ENCODE assay signal across 14 cellular contexts in the genomic region with DNA sequence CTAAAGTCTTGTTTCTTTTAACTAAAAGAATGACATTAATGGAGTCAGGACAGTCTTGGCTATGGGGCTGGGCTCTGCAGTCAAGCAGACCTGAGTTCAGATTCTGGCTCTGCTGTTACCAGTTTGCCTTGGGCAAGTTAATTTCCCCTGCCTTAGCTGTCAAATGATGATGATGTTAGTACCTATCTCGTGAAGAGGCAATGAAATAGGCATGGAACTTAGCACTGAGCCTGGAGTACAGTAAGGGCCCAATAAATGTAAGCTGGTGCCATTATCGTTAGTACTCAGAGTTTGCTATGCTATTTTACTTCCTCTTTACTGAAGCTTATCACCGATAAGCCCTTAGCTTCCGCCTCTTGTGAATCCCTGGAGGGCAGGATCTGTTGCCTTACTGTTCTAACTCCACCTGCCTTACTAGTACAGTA. TPM values are rescaled to one million over a fixed set of nuclear protein-coding genes. Genes with fewer than 3 reads are reported as not detected.
DNase-seq lines count a peak whose midpoint lies in the region; ATAC-seq and TF ChIP-seq lines count a peak whose summit lies in the region.
"Had no signal": no experiment of that assay in that cellular context is flagged by ENCODE, and none has a peak within 500 bp of the region (broad histone marks: within the 10 kb centered on the region; RNA-seq: fewer than 3 reads in every experiment).

No MANE protein-coding gene starts in this region.

- intact Hi-C loops in body of pancreas (cut with DNase I): no loop called here
- intact Hi-C loops in transverse colon (cut with DNase I; ENCODE audit: low total_unique reads): no loop called here

- WGBS in body of pancreas, 2 donors: 11 to 21% methylated on average over 4 of the region's 4 CpGs
- WGBS in transverse colon (ENCODE audit: low coverage in 1 of 2), 2 donors: 35 to 46% methylated on average over 2 to 4 of the region's 4 CpGs

- in situ Hi-C loops in transverse colon (cut with MboI; ENCODE audit: low pct_ligation_motif_present in 1 of 4, low pct_unique_long_range_greater_than_20kb in 1 of 4, low sequenced_read_pairs in 3 of 4): no loop called here

- H3K4me3 Mint-ChIP-seq in immature natural killer cell: no peak overlapping the region
- H3K4me3 Mint-ChIP-seq: neural crest cell had no signal

- TF ChIP-seq CTCF in body of pancreas (IDR thresholded peaks at IDR 0.05) (no peak), transverse colon (IDR thresholded peaks at IDR 0.05) (no peak)

- H3K27me3 ChIP-seq in body of pancreas (no peaks in the 10 kb centered on the region), transverse colon (no peaks in the 10 kb centered on the region)

- H3K4me1 ChIP-seq in body of pancreas (peaks cover 46% of the 10 kb centered on the region), transverse colon (peaks cover 6 to 40% (median 23%) of the 10 kb centered on the region in 4 donors)

- peaks cover 0 to 4% (median 0%) of the 10 kb centered on the region in 3 donors for H3K36me3 Mint-ChIP-seq in immature natural killer cell

- no peaks in the 10 kb centered on the region for H3K9me3 Mint-ChIP-seq in immature natural killer cell
- H3K9me3 Mint-ChIP-seq: neural crest cell had no signal

- no peak for TF ChIP-seq POLR2A in body of pancreas (IDR thresholded peaks at IDR 0.05)
- TF ChIP-seq POLR2A in transverse colon (IDR thresholded peaks at IDR 0.05): no peak

- peaks cover 64 to 84% of the 10 kb centered on the region in 2 donors for H3K4me1 Mint-ChIP-seq in immature natural killer cell

- no peak for TF ChIP-seq EP300 in transverse colon (IDR thresholded peaks at IDR 0.05; ENCODE audit: low read depth)

- peak overlapping the region in 1 of 6 donors; percentile 59 for H3K27ac Mint-ChIP-seq in immature natural killer cell

- H3K4me3 ChIP-seq in body of pancreas (no peak overlapping the region), transverse colon (no peak overlapping the region)

- DNase-seq in NCI-H2081 (lab: John Stamatoyannopoulos, UW) (peak; percentile 8 to 56), NCI-H2081 treated with DMSO at 0.1 percent for 48 hours (lab: John Stamatoyannopoulos, UW) (no peak), NCI-H187 treated with DMSO at 0.1 percent for 48 hours (lab: John Stamatoyannopoulos, UW) (peak; percentile 34), body of pancreas (peak in 1 of 4 donors; percentile 16), transverse colon (peak; percentile 25), immature natural killer cell (no peak), ureter (ENCODE audit: low spot score) (no peak)
- no peak for DNase-seq in activated effector memory CD4-positive, alpha-beta T cell treated with anti-CD3 and anti-CD28 coated beads, Interleukin-2, amount 50 U/mL, for 16 hours
- DNase-seq: activated CD8-positive, alpha-beta memory T cell treated with anti-CD3 and anti-CD28 coated beads, Interleukin-2, amount 50 U/mL, for 4 hours; amniotic stem cell; HCEC 1CT; NCI-H2171 treated with DMSO at 0.1 percent for 48 hours had no signal

- peaks cover 6 to 11% (median 8%) of the 10 kb centered on the region in 3 donors for H3K27me3 Mint-ChIP-seq in immature natural killer cell (ENCODE audit: low read depth in 3 of 3)

- H3K27ac ChIP-seq in body of pancreas (peak overlapping the region; percentile 1 to 57 (median 42)), transverse colon (peak overlapping the region; percentile 51 to 58 (median 58))

- H3K36me3 ChIP-seq in body of pancreas (replicated peaks in 1 of 2; ENCODE audit: insufficient read depth in 1 of 2, low read depth in 2 of 2) (no peaks in the 10 kb centered on the region), transverse colon (no peaks in the 10 kb centered on the region)

- peak; percentile 53 for ATAC-seq in body of pancreas

- H3K9me3 ChIP-seq in body of pancreas (no peaks in the 10 kb centered on the region), transverse colon (no peaks in the 10 kb centered on the region)

RNA-seq across cellular contexts. Expression of a gene that starts 8.5 kb away (rescaled TPM):
- total RNA-seq in body of pancreas (10 to 100 TPM; 12.7 to 35.3 TPM), transverse colon (10 to 100 TPM in 2 of 4 donors, 1 to 10 TPM in 2; 7.8 to 29.9 (median 10.3) TPM), ureter (32.0 TPM)
- polyA plus RNA-seq in immature natural killer cell: 10 to 100 TPM in 2 of 3 donors, 1 to 10 TPM in 1; 6.6 to 11.6 (median 10.6) TPM

RNA-seq across cellular contexts. Expression of a gene that starts 38.0 kb away (rescaled TPM):
- total RNA-seq in body of pancreas: not detected
- total RNA-seq in transverse colon: under 1 TPM in 1 of 4 donors, not detected in 3; 0.48 TPM
- not detected for polyA plus RNA-seq in immature natural killer cell
- 0.16 TPM for total RNA-seq in ureter
- total RNA-seq: left lobe of liver had no signal

Comparison
In these comparisons a context has a peak if more than half of its experiments do, and no peak if none do; other contexts are left out.
1. DNase-seq: peak in NCI-H2081 (2 of 2), NCI-H187 treated with DMSO at 0.1 percent for 48 hours (single experiment) and transverse colon (single experiment); none in NCI-H2081 treated with DMSO at 0.1 percent for 48 hours (single experiment), activated effector memory CD4-positive, alpha-beta T cell treated with anti-CD3 and anti-CD28 coated beads, Interleukin-2, amount 50 U/mL, for 16 hours (single experiment), immature natural killer cell (0 of 3) and ureter (single experiment).